9 cellular contexts compared by ENCODE assay signal in genomic region chr2:219476605-219477578, GRCh38. TPM values are rescaled to one million over a fixed set of nuclear protein-coding genes. Genes with fewer than 3 reads are reported as not detected.
DNase-seq lines count a peak whose midpoint lies in the region; ATAC-seq, FAIRE-seq and TF ChIP-seq lines count a peak whose summit lies in the region.
"Had no signal": no experiment of that assay in that cellular context is flagged by ENCODE, and none has a peak within 500 bp of the region (broad histone marks: within the 10 kb centered on the region; RNA-seq: fewer than 3 reads in every experiment).

No MANE protein-coding gene starts in this region.

- H3K36me3 ChIP-seq in GM23338 (ENCODE audit: insufficient read depth) (no peaks in the 10 kb centered on the region), astrocyte (ENCODE audit: insufficient read depth, low read length) (peaks cover 9% of the 10 kb centered on the region), mesodermal cell (ENCODE audit: control insufficient read depth, insufficient read depth, low read length) (peaks cover 5% of the 10 kb centered on the region)

- H3K4me1 ChIP-seq in GM23338 (ENCODE audit: insufficient read depth) (peaks cover 11% of the 10 kb centered on the region; the same call in 1 of the 2 replicates), astrocyte (ENCODE audit: insufficient read depth, low read length) (peaks cover 5% of the 10 kb centered on the region), mesodermal cell (ENCODE audit: control insufficient read depth, insufficient read depth, low read length, poor library complexity, severe bottlenecking) (peaks cover 8% of the 10 kb centered on the region)

- peak overlapping the region; percentile 91 for H3K27ac Mint-ChIP-seq in GM23338
- no peak overlapping the region for H3K27ac Mint-ChIP-seq in astrocyte (ENCODE audit: unreplicated experiment)
- H3K27ac Mint-ChIP-seq: CD4-positive, alpha-beta memory T cell had no signal

- H3K4me1 Mint-ChIP-seq in GM23338 (peaks cover 25% of the 10 kb centered on the region), astrocyte (ENCODE audit: low read depth, unreplicated experiment) (peaks cover 7% of the 10 kb centered on the region)

- H3K79me2 ChIP-seq in GM23338 (replicated peaks; ENCODE audit: insufficient read depth): no peaks in the 10 kb centered on the region
- H3K79me2 ChIP-seq in astrocyte (ENCODE audit: insufficient read depth, low read length): no peaks in the 10 kb centered on the region

- H3K4me3 ChIP-seq in GM23338: peak overlapping the region; percentile 51
- H3K4me3 ChIP-seq in astrocyte (ENCODE audit: insufficient read depth, low read depth, low read length): no peak overlapping the region
- H3K4me3 ChIP-seq in mesodermal cell (ENCODE audit: extremely low read depth, insufficient read depth, low read length, poor library complexity, severe bottlenecking): peak overlapping the region; percentile 20
- H3K4me3 ChIP-seq: testis had no signal

- ATAC-seq in GM23338: peak; percentile 93

- H3K27me3 Mint-ChIP-seq in GM23338 (ENCODE audit: insufficient read depth, low read depth, poor library complexity): peaks cover 15% of the 10 kb centered on the region
- peaks cover 23% of the 10 kb centered on the region for H3K27me3 Mint-ChIP-seq in astrocyte (ENCODE audit: low read depth, unreplicated experiment)

- H3K4me2 ChIP-seq in GM23338 (peak overlapping the region; percentile 78), astrocyte (ENCODE audit: low read length) (peak overlapping the region; percentile 36)

- H3K36me3 Mint-ChIP-seq in GM23338 (ENCODE audit: low read depth): peaks cover 8% of the 10 kb centered on the region; the same call in 1 of the 3 replicates
- peaks cover 28% of the 10 kb centered on the region for H3K36me3 Mint-ChIP-seq in astrocyte (ENCODE audit: low read depth, unreplicated experiment)
- H3K36me3 Mint-ChIP-seq: CD4-positive, alpha-beta memory T cell had no signal

- H3K9ac ChIP-seq in astrocyte (ENCODE audit: low read length): no peak overlapping the region

- no peaks in the 10 kb centered on the region; the same call in 1 of the 2 replicates for H3F3A ChIP-seq in GM23338 (replicated peaks; ENCODE audit: low read depth)

- WGBS in mesodermal cell (ENCODE audit: insufficient coverage in 2 of 2), 2 experiments: 46 to 52% methylated on average over 19 to 22 of the region's 29 CpGs

- TF ChIP-seq CTCF in GM23338 (conservative IDR thresholded peaks at IDR 0.05; ENCODE audit: low read depth in 2 of 2) (no peak; a peak in 1 of 4 replicates), astrocyte (IDR thresholded peaks at IDR 0.05; ENCODE audit: insufficient read depth, low read depth, low read length) (no peak)

- H3K27ac ChIP-seq in GM23338 (ENCODE audit: low read depth) (no peak overlapping the region), astrocyte (ENCODE audit: low read depth, low read length) (no peak overlapping the region), mesodermal cell (ENCODE audit: low read depth, low read length, severe bottlenecking) (peak overlapping the region; percentile 16)
- H3K27ac ChIP-seq: testis had no signal

- DNase-seq in GM23338 (ENCODE audit: low spot score) (peak; percentile 96), astrocyte (ENCODE audit: low read depth) (no peak), urothelium cell line (ENCODE audit: low spot score) (no peak), NCI-H146 (lab: John Stamatoyannopoulos, UW) (no peak), AG08396 (ENCODE audit: low spot score) (no peak)

- H3K9me3 Mint-ChIP-seq in GM23338: no peaks in the 10 kb centered on the region; the same call in 2 of the 3 replicates
- H3K9me3 Mint-ChIP-seq in astrocyte (ENCODE audit: unreplicated experiment): no peaks in the 10 kb centered on the region

- H3K27me3 ChIP-seq in GM23338 (ENCODE audit: insufficient read depth) (no peaks in the 10 kb centered on the region), astrocyte (ENCODE audit: insufficient read depth, low read length) (no peaks in the 10 kb centered on the region)
- H3K27me3 ChIP-seq: testis had no signal

- no peak for FAIRE-seq in astrocyte (lab: Jason Lieb, UNC)
- FAIRE-seq in urothelium cell line (lab: Jason Lieb, UNC): no peak
- FAIRE-seq: GM12892 had no signal

- 0 out of 2 replicates have a peak overlapping the region, but pooled peaks have one; percentile 56 for H2AFZ ChIP-seq in GM23338
- H2AFZ ChIP-seq in astrocyte (ENCODE audit: low read depth, low read length): no peak overlapping the region

- H3K9me2 ChIP-seq in GM23338 (ENCODE audit: insufficient read depth): no peaks in the 10 kb centered on the region

- H3K4me3 Mint-ChIP-seq in GM23338 (peak overlapping the region; percentile 73), astrocyte (ENCODE audit: unreplicated experiment) (no peak overlapping the region)
- H3K4me3 Mint-ChIP-seq: CD4-positive, alpha-beta memory T cell had no signal

- H3K9me3 ChIP-seq in astrocyte (ENCODE audit: insufficient read depth, low read depth, low read length) (no peaks in the 10 kb centered on the region), mesodermal cell (ENCODE audit: control insufficient read depth, low read length) (no peaks in the 10 kb centered on the region)
- H3K9me3 ChIP-seq: testis had no signal

- H4K20me1 ChIP-seq in GM23338 (replicated peaks; ENCODE audit: insufficient read depth): no peaks in the 10 kb centered on the region
- peaks cover 3% of the 10 kb centered on the region for H4K20me1 ChIP-seq in astrocyte (ENCODE audit: insufficient read depth, low read length)

TF ChIP-seq in GM23338, 12 proteins besides CTCF, POLR2A, EP300 and RAD21:
- TF ChIP-seq POLR2AphosphoS5 (IDR thresholded peaks at IDR 0.05; ENCODE audit: low read depth) (peak; percentile 76), JUNB (IDR thresholded peaks at IDR 0.05; ENCODE audit: unreplicated experiment) (no peak), REST (IDR thresholded peaks at IDR 0.05; ENCODE audit: unreplicated experiment) (no peak)

RNA-seq across cellular contexts. Expression of gene GMPPA, which starts 21.8 kb away (rescaled TPM):
- 33.8 and 37.3 TPM in 2 replicates for total RNA-seq in GM23338 (2014; rRNA removed; shearing (Covaris generic))
- polyA plus RNA-seq in GM23338 (2016; fragmentation: Nextera tagmentation; extraction: Ambion mirVana): 25.2 and 27.0 TPM in 2 replicates
- 49.5 and 55.3 TPM in 2 replicates for total RNA-seq in astrocyte
- 37.9 TPM for polyA plus RNA-seq in mesodermal cell (2013, experiment 1 of 2)
- 33.5 TPM for polyA plus RNA-seq in mesodermal cell (2013, experiment 2 of 2)

RNA-seq across cellular contexts. Expression of gene ASIC4, which starts 37.4 kb away (rescaled TPM):
- 3.6 TPM in 1 of 2 replicates, not detected in the other for total RNA-seq in GM23338 (2014; rRNA removed; shearing (Covaris generic))
- 0.13 and 0.40 TPM in 2 replicates for polyA plus RNA-seq in GM23338 (2016; fragmentation: Nextera tagmentation; extraction: Ambion mirVana)
- total RNA-seq in astrocyte: 0.39 and 0.70 TPM in 2 replicates
- 0.59 TPM for polyA plus RNA-seq in mesodermal cell (2013, experiment 1 of 2)
- 0.71 TPM for polyA plus RNA-seq in mesodermal cell (2013, experiment 2 of 2)
- polyA plus RNA-seq: CD4-positive, alpha-beta memory T cell had no signal

RNA-seq across cellular contexts. Expression of gene SPEG, which starts 42.2 kb away (rescaled TPM):
- total RNA-seq in GM23338 (2014; rRNA removed; shearing (Covaris generic)): 32.4 and 32.6 TPM in 2 replicates
- 12.6 and 12.9 TPM in 2 replicates for polyA plus RNA-seq in GM23338 (2016; fragmentation: Nextera tagmentation; extraction: Ambion mirVana)
- total RNA-seq in astrocyte: 71.2 and 76.1 TPM in 2 replicates
- polyA plus RNA-seq in mesodermal cell (2013, experiment 1 of 2): 46.3 TPM
- 41.5 TPM for polyA plus RNA-seq in mesodermal cell (2013, experiment 2 of 2)

RNA-seq across cellular contexts. Expression of gene DES, which starts 58.7 kb away (rescaled TPM):
- 2.0 and 6.1 TPM in 2 replicates for total RNA-seq in GM23338 (2014; rRNA removed; shearing (Covaris generic))
- 1.0 and 1.3 TPM in 2 replicates for polyA plus RNA-seq in GM23338 (2016; fragmentation: Nextera tagmentation; extraction: Ambion mirVana)
- 5.2 and 5.4 TPM in 2 replicates for total RNA-seq in astrocyte
- 4.8 TPM for polyA plus RNA-seq in mesodermal cell (2013, experiment 1 of 2)
- 5.1 TPM for polyA plus RNA-seq in mesodermal cell (2013, experiment 2 of 2)
- total RNA-seq: CD4-positive, alpha-beta memory T cell had no signal
- polyA plus RNA-seq: CD4-positive, alpha-beta memory T cell had no signal
